ENCODE assay signal across 19 cellular contexts in the genomic region with DNA sequence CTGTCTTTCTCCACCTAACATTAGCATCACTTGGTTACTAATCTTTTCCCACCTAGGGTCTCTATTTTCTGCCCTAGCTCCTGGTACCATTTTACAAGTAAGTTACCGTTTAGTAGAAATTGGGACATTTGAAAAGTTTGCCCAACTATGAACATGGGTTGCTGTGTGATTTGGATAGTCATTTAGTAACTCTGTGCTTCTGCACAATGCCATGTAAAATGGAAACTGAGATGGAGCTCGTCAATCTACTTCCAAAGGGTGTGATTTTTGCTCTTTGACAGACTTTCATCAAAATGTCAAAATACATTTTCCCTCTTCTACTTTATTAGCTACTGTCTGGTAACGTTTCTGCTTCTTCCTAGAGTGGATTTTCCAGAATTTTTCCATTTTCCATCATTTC.
DNase-seq lines count a peak whose midpoint lies in the region; ATAC-seq, FAIRE-seq and TF ChIP-seq lines count a peak whose summit lies in the region.
"Had no signal": no experiment of that assay in that cellular context is flagged by ENCODE, and none has a peak within 500 bp of the region (broad histone marks: within the 10 kb centered on the region; RNA-seq: fewer than 3 reads in every experiment).

No MANE protein-coding gene starts in this region.

- no peak overlapping the region for H3K27ac ChIP-seq in IMR-90 (ENCODE audit: insufficient read depth, low read length)
- H3K27ac ChIP-seq in neutrophil: peak overlapping the region; percentile 67
- H3K27ac ChIP-seq: C4-2B had no signal

- H4K91ac ChIP-seq in IMR-90 (ENCODE audit: insufficient read depth, low read depth, low read length): no peak overlapping the region

- H4K20me1 ChIP-seq in IMR-90 (ENCODE audit: insufficient read depth, low read length): no peaks in the 10 kb centered on the region

- no peaks in the 10 kb centered on the region; the same call in 1 of the 2 replicates for H3K4me1 ChIP-seq in IMR-90 (ENCODE audit: control insufficient read depth, insufficient read depth, low read length)
- peaks cover 16 to 18% of the 10 kb centered on the region in 2 experiments for H3K4me1 ChIP-seq in neutrophil (ENCODE audit: control insufficient read depth in 1 of 2, insufficient read depth in 1 of 2, low read depth in 1 of 2, low read length in 1 of 2)
- H3K4me1 ChIP-seq: Caco-2 had no signal

- no peaks in the 10 kb centered on the region for H3K36me3 ChIP-seq in IMR-90 (ENCODE audit: control insufficient read depth, insufficient read depth, low read length)
- no peaks in the 10 kb centered on the region for H3K36me3 ChIP-seq in neutrophil

- no peak overlapping the region for H2AFZ ChIP-seq in IMR-90 (replicated peaks; ENCODE audit: low read length, poor library complexity)

- H2BK5ac ChIP-seq in IMR-90 (ENCODE audit: low read depth, low read length, poor library complexity, severe bottlenecking): no peak overlapping the region

- POLR2A ChIA-PET in IMR-90 (lab: Charles Lee; ENCODE audit: unreplicated experiment): no interaction called here

- no TSS peak for BruUV-seq in IMR-90 (replicated peaks; lab: Mats Ljungman, UMichigan)

- no peak overlapping the region for H4K8ac ChIP-seq in IMR-90 (ENCODE audit: low read depth in 2 of 2, low read length in 2 of 2)

- H3K14ac ChIP-seq in IMR-90 (replicated peaks; ENCODE audit: low read depth, low read length): no peak overlapping the region

- no peak overlapping the region for H2AK5ac ChIP-seq in IMR-90 (ENCODE audit: low read depth, low read length)

- no peak overlapping the region for H2BK15ac ChIP-seq in IMR-90 (ENCODE audit: low read depth, low read length)

- no CpG with 5 or more reads among the region's 3 CpGs for WGBS in IMR-90 (ENCODE audit: extremely low coverage in 2 of 2, insufficient read length in 1 of 2), 2 experiments

- no peak for TF ChIP-seq RAD21 in IMR-90 (IDR thresholded peaks at IDR 0.05; ENCODE audit: low read length)

- H3K79me1 ChIP-seq in IMR-90 (ENCODE audit: low read depth in 1 of 2, low read length in 2 of 2): no peaks in the 10 kb centered on the region

- no peak for TF ChIP-seq CTCF in IMR-90 (conservative IDR thresholded peaks at IDR 0.05; ENCODE audit: low read depth, low read length)
- TF ChIP-seq CTCF in neutrophil (IDR thresholded peaks at IDR 0.05): no peak
- TF ChIP-seq CTCF in omental fat pad (IDR thresholded peaks at IDR 0.05): no peak

- no peaks in the 10 kb centered on the region for H3K9me3 ChIP-seq in IMR-90 (ENCODE audit: control insufficient read depth, insufficient read depth, low read length)
- no peaks in the 10 kb centered on the region for H3K9me3 ChIP-seq in neutrophil
- H3K9me3 ChIP-seq: Caco-2 had no signal

- H4K5ac ChIP-seq in IMR-90 (ENCODE audit: low read depth, low read length): no peak overlapping the region

- no peak overlapping the region for H3K4me3 Mint-ChIP-seq in activated naive CD4-positive, alpha-beta T cell treated with anti-CD3 and anti-CD28 coated beads, Interleukin-2, amount 10 ng/mL, durations not matched to agents 7 days and 5 days
- peak overlapping the region; percentile 82 for H3K4me3 Mint-ChIP-seq in activated T-helper 17 cell treated with anti-CD3 and anti-CD28 coated beads, Interleukin-2, amount 50 U/mL, for 72 hours

- no peak for DNase-seq in activated naive CD4-positive, alpha-beta T cell treated with anti-CD3 and anti-CD28 coated beads, Interleukin-2, amount 50 U/mL, for 72 hours (ENCODE audit: low spot score in 2 of 2)
- DNase-seq in activated naive CD4-positive, alpha-beta T cell treated with anti-CD3 and anti-CD28 coated beads, Interleukin-2, amount 10 ng/mL, durations not matched to agents 7 days and 5 days: no peak
- DNase-seq in IMR-90 (no peak), omental fat pad (ENCODE audit: low spot score) (no peak), H54 (ENCODE audit: insufficient read length, low spot score) (no peak), SHP77 treated with DMSO at 0.1 percent for 48 hours (lab: John Stamatoyannopoulos, UW) (no peak)
- DNase-seq: Caco-2, DMS53, MM.1S, NCI-H1092 treated with DMSO at 0.1 percent for 48 hours, NCI-H2081 treated with DMSO at 0.1 percent for 48 hours, NCI-H510A treated with DMSO at 0.1 percent for 48 hours, Right ventricle myocardium superior had no signal

- peak overlapping the region; percentile 63 to 68 for H3K27ac Mint-ChIP-seq in activated naive CD4-positive, alpha-beta T cell treated with anti-CD3 and anti-CD28 coated beads, Interleukin-2, amount 50 U/mL, for 72 hours
- H3K27ac Mint-ChIP-seq in activated naive CD4-positive, alpha-beta T cell treated with anti-CD3 and anti-CD28 coated beads, Interleukin-2, amount 10 ng/mL, durations not matched to agents 7 days and 5 days: no peak overlapping the region
- H3K27ac Mint-ChIP-seq in activated T-helper 17 cell treated with anti-CD3 and anti-CD28 coated beads, Interleukin-2, amount 50 U/mL, for 72 hours: peak overlapping the region; percentile 96

- TF ChIP-seq POLR2A in IMR-90 (IDR thresholded peaks at IDR 0.05; ENCODE audit: low read depth, low read length) (no peak), H54 (IDR thresholded peaks at IDR 0.05; ENCODE audit: low read depth, low read length) (no peak)

- no peak for FAIRE-seq in H54 (lab: Jason Lieb, UNC)
- FAIRE-seq: GM19239, RCC 7860 had no signal

- H3K9me1 ChIP-seq in IMR-90 (ENCODE audit: insufficient read depth, low read length): no peaks in the 10 kb centered on the region

- intact Hi-C loops in IMR-90 (cut with micrococcal nuclease): loop anchor here (10.0 kb wide), 1 partner anchor 383 kb away; the partner anchor contains the start of gene B3GALT2

- H3K18ac ChIP-seq in IMR-90 (ENCODE audit: low read depth, low read length): no peak overlapping the region

- no peaks in the 10 kb centered on the region for H3K27me3 Mint-ChIP-seq in activated naive CD4-positive, alpha-beta T cell treated with anti-CD3 and anti-CD28 coated beads, Interleukin-2, amount 10 ng/mL, durations not matched to agents 7 days and 5 days
- no peaks in the 10 kb centered on the region for H3K27me3 Mint-ChIP-seq in activated T-helper 17 cell treated with anti-CD3 and anti-CD28 coated beads, Interleukin-2, amount 50 U/mL, for 72 hours

- ATAC-seq in activated naive CD4-positive, alpha-beta T cell treated with anti-CD3 and anti-CD28 coated beads, Interleukin-2, amount 50 U/mL, for 72 hours: peak in 1 of 2 donors; percentile 47
- no peak for ATAC-seq in IMR-90 (ENCODE audit: low read depth)
- ATAC-seq in activated T-helper 17 cell treated with anti-CD3 and anti-CD28 coated beads, Interleukin-2, amount 50 U/mL, for 72 hours (replicated peaks): peak; percentile 65
- ATAC-seq in omental fat pad (ENCODE audit: low FRiP score): no peak
- ATAC-seq: HCT116 had no signal

- no peak overlapping the region for H2AK9ac ChIP-seq in IMR-90 (replicated peaks; ENCODE audit: low read depth, low read length, poor library complexity)

- H2BK20ac ChIP-seq in IMR-90 (ENCODE audit: low read depth, low read length): peak overlapping the region; percentile 61; the same call in 1 of the 2 replicates

- in situ Hi-C loops in IMR-90 (cut with MboI; ENCODE audit: low sequenced_read_pairs): loop anchor here (25.0 kb wide), 1 partner anchor 381 kb away; the partner anchor contains the start of gene B3GALT2

- dilution Hi-C loops in IMR-90 (cut with HindIII; ENCODE audit: low sequenced_read_pairs, unreplicated experiment): no loop called here

- CTCF ChIA-PET in activated naive CD4-positive, alpha-beta T cell treated with anti-CD3 and anti-CD28 coated beads, Interleukin-2, amount 10 ng/mL, durations not matched to agents 7 days and 5 days (lab: Charles Lee): no interaction called here
- CTCF ChIA-PET in IMR-90 (lab: Yijun Ruan, JAX): no interaction called here

- no peak overlapping the region for H2BK120ac ChIP-seq in IMR-90 (ENCODE audit: low read depth, low read length)

- H3K4me1 Mint-ChIP-seq in activated naive CD4-positive, alpha-beta T cell treated with anti-CD3 and anti-CD28 coated beads, Interleukin-2, amount 10 ng/mL, durations not matched to agents 7 days and 5 days: peaks cover 23% of the 10 kb centered on the region
- peaks cover 36% of the 10 kb centered on the region for H3K4me1 Mint-ChIP-seq in activated T-helper 17 cell treated with anti-CD3 and anti-CD28 coated beads, Interleukin-2, amount 50 U/mL, for 72 hours

- H3K4me3 ChIP-seq in IMR-90 (ENCODE audit: insufficient read depth, low read depth, low read length): no peak overlapping the region
- no peak overlapping the region for H3K4me3 ChIP-seq in neutrophil (ENCODE audit: low read depth in 1 of 2, low read length in 1 of 2)

- peaks cover 5 to 44% of the 10 kb centered on the region in 2 donors for H3K36me3 Mint-ChIP-seq in activated naive CD4-positive, alpha-beta T cell treated with anti-CD3 and anti-CD28 coated beads, Interleukin-2, amount 50 U/mL, for 72 hours
- peaks cover 6% of the 10 kb centered on the region for H3K36me3 Mint-ChIP-seq in activated naive CD4-positive, alpha-beta T cell treated with anti-CD3 and anti-CD28 coated beads, Interleukin-2, amount 10 ng/mL, durations not matched to agents 7 days and 5 days
- peaks cover 28% of the 10 kb centered on the region for H3K36me3 Mint-ChIP-seq in activated T-helper 17 cell treated with anti-CD3 and anti-CD28 coated beads, Interleukin-2, amount 50 U/mL, for 72 hours (ENCODE audit: low read depth)

- no peak overlapping the region for H3K4ac ChIP-seq in IMR-90 (ENCODE audit: low read depth, low read length)

- H3K9ac ChIP-seq in IMR-90 (ENCODE audit: low read depth, low read length): no peak overlapping the region

- H3K27me3 ChIP-seq in IMR-90 (ENCODE audit: control insufficient read depth, insufficient read depth, low read length) (no peaks in the 10 kb centered on the region), neutrophil (no peaks in the 10 kb centered on the region)

- peaks cover 0 to 13% of the 10 kb centered on the region in 2 donors for H3K9me3 Mint-ChIP-seq in activated naive CD4-positive, alpha-beta T cell treated with anti-CD3 and anti-CD28 coated beads, Interleukin-2, amount 50 U/mL, for 72 hours
- peaks cover 28% of the 10 kb centered on the region for H3K9me3 Mint-ChIP-seq in activated naive CD4-positive, alpha-beta T cell treated with anti-CD3 and anti-CD28 coated beads, Interleukin-2, amount 10 ng/mL, durations not matched to agents 7 days and 5 days
- peaks cover 12% of the 10 kb centered on the region for H3K9me3 Mint-ChIP-seq in activated T-helper 17 cell treated with anti-CD3 and anti-CD28 coated beads, Interleukin-2, amount 50 U/mL, for 72 hours

- no peak overlapping the region for H3K56ac ChIP-seq in IMR-90 (ENCODE audit: extremely low read depth, insufficient read depth, low read length)

- no peak overlapping the region for H3K4me2 ChIP-seq in IMR-90 (ENCODE audit: low read depth, low read length)

- no peak overlapping the region for H3K23ac ChIP-seq in IMR-90 (ENCODE audit: low read depth, low read length)

TF ChIP-seq in IMR-90, 13 proteins besides CTCF, POLR2A, EP300 and RAD21 (continues in another document):
- TF ChIP-seq CHD1 (IDR thresholded peaks at IDR 0.05; ENCODE audit: low read depth, low read length) (no peak), RFX5 (IDR thresholded peaks at IDR 0.05; ENCODE audit: low read depth, low read length) (no peak)
